ENCODE assay signal across 17 cellular contexts in the genomic region with DNA sequence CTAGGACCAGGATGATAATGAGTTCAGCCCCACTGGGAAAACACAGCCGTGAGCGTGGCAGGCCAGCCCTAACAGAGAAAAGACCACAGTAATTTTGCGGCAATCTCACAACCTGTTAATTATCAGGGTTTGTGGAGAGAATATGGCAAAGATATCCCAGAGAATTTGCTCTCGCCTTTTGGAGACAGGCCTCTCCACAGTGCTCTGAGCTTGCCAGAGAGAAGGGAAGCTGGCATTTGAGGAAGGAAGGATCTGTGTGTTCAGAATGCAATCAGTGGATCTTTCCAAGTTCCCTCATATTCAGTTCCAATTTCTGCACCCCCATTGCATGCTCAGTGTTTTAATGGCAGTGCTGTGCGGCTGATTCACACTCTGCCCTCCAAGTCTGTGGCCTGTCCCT.
"Had no signal": no experiment of that assay in that cellular context is flagged by ENCODE, and none has a peak within 500 bp of the region (broad histone marks: within the 10 kb centered on the region; RNA-seq: fewer than 3 reads in every experiment).

No MANE protein-coding gene starts in this region.

- H3K27ac ChIP-seq: lower lobe of right lung, pancreas, right atrium auricular region, sigmoid colon, stomach, thyroid gland, vagina had no signal

- H3K36me3 ChIP-seq: lower lobe of right lung, pancreas, right atrium auricular region, sigmoid colon, stomach, thyroid gland, vagina had no signal

- DNase-seq: cortex of kidney; effector memory CD8-positive, alpha-beta T cell; erythroblast; left ventricle myocardium superior; lower lobe of right lung; natural killer cell; occipital lobe; pancreas; sigmoid colon; stimulated activated CD4-positive, alpha-beta T cell treated with anti-CD3 and anti-CD28 coated beads, Interleukin-2, amount 100 ng/mL, for 24 hours; stimulated activated CD4-positive, alpha-beta T cell treated with anti-CD3 and anti-CD28 coated beads, Interleukin-4, amount 100 ng/mL, for 24 hours; stimulated activated naive CD4-positive, alpha-beta T cell treated with Interleukin-2 at 50 U/mL for 16 hours; stomach; thyroid gland; trophoblast cell had no signal

- H3K9me3 ChIP-seq: lower lobe of right lung, pancreas, right atrium auricular region, sigmoid colon, stomach, thyroid gland, vagina had no signal

- H3K27me3 ChIP-seq: pancreas, right atrium auricular region, sigmoid colon, thyroid gland, vagina had no signal

- H3K4me3 ChIP-seq: lower lobe of right lung, pancreas, right atrium auricular region, sigmoid colon, stomach, thyroid gland, vagina had no signal

- H3K4me1 ChIP-seq: lower lobe of right lung, pancreas, right atrium auricular region, sigmoid colon, stomach, thyroid gland, vagina had no signal
